Comparison of ENCODE assay signal across 7 cellular contexts in the genomic region with DNA sequence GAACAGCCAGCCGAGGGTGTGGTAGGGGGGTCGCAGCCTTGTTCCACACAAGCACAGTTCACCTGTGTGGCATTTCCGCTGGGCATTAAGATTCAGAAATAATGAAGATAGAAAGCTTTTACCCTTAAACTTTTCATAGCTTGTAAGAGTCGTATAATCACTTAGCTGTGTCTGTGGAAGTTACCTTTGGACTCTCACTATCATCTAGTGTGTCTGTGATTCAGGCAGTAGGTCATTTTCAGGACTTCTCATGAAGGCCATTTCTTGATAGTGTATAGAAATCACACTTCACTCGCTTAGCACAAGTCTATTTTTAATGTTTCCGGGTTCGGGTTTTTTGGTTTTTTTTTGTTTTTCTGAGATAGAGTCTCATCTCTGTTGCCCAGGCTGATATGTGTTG. TPM values are rescaled to one million over a fixed set of nuclear protein-coding genes. Genes with fewer than 3 reads are reported as not detected.
DNase-seq lines count a peak whose midpoint lies in the region; ATAC-seq, FAIRE-seq and TF ChIP-seq lines count a peak whose summit lies in the region.
"Not testable (repeated sequence)": the region's sequence is repeated elsewhere in the genome, so short reads cannot be mapped to it uniquely, and the experiment has no call there.

No MANE protein-coding gene starts in this region.

- H3K4me2 ChIP-seq in Loucy (ENCODE audit: low read depth, low read length, poor library complexity, severe bottlenecking); hepatocyte: not testable (repeated sequence)

- intact Hi-C loops in mucosa of descending colon (cut with DNase I, micrococcal nuclease): not testable (repeated sequence)

- H3K36me3 ChIP-seq in Loucy (ENCODE audit: insufficient read depth, low read length): peaks cover 44% of the 10 kb centered on the region
- not testable (repeated sequence) for H3K36me3 ChIP-seq in hepatocyte (replicated peaks; ENCODE audit: insufficient read depth, low read depth); mucosa of descending colon (ENCODE audit: low read depth); small intestine (ENCODE audit: control insufficient read depth in 2 of 2, insufficient read depth in 2 of 2, low read length in 2 of 2)

- not testable (repeated sequence) for H3K27me3 Mint-ChIP-seq in T-helper 17 cell; activated T-cell treated with anti-CD3 and anti-CD28 coated beads, Interleukin-2, amount 50 U/mL, for 24 hours

- not testable (repeated sequence) for TF ChIP-seq CTCF in Loucy (conservative IDR thresholded peaks at IDR 0.05; ENCODE audit: low read length); hepatocyte (IDR thresholded peaks at IDR 0.05; ENCODE audit: poor library complexity); mucosa of descending colon (IDR thresholded peaks at IDR 0.05)

- DNase-seq in T-helper 17 cell; activated T-cell treated with anti-CD3 and anti-CD28 coated beads, Interleukin-2, amount 50 U/mL, for 24 hours; hepatocyte (ENCODE audit: low spot score); left lobe of liver (ENCODE audit: low spot score); mucosa of descending colon: not testable (repeated sequence)
- peak; percentile 46 for DNase-seq in small intestine

- H3K27ac Mint-ChIP-seq in T-helper 17 cell: peak overlapping the region; percentile 9
- H3K27ac Mint-ChIP-seq in activated T-cell treated with anti-CD3 and anti-CD28 coated beads, Interleukin-2, amount 50 U/mL, for 24 hours: peak overlapping the region; percentile 55

- H3F3A ChIP-seq in Loucy (ENCODE audit: low read depth): peaks cover 27% of the 10 kb centered on the region

- H3K79me2 ChIP-seq in Loucy (ENCODE audit: insufficient read depth, low read length): peaks cover 12% of the 10 kb centered on the region; the same call in 1 of the 2 replicates
- H3K79me2 ChIP-seq in hepatocyte: not testable (repeated sequence)

- H3K9me3 ChIP-seq in Loucy (ENCODE audit: insufficient read depth, low read depth, low read length); T-helper 17 cell (ENCODE audit: control insufficient read depth, low read length, poor library complexity, severe bottlenecking); hepatocyte (ENCODE audit: low read depth); mucosa of descending colon; small intestine (ENCODE audit: control insufficient read depth, low read depth): not testable (repeated sequence)

- H3K4me3 ChIP-seq in Loucy (ENCODE audit: low read length, poor library complexity, severe bottlenecking); hepatocyte; mucosa of descending colon; small intestine (ENCODE audit: low read depth in 1 of 2, low read length in 2 of 2): not testable (repeated sequence)

- H3K9me3 Mint-ChIP-seq in activated T-cell treated with anti-CD3 and anti-CD28 coated beads, Interleukin-2, amount 50 U/mL, for 24 hours: not testable (repeated sequence)

- H3K27me3 ChIP-seq in Loucy (ENCODE audit: insufficient read depth, low read length, poor library complexity, severe bottlenecking); hepatocyte; small intestine (ENCODE audit: control insufficient read depth in 2 of 2, insufficient read depth in 2 of 2, low read length in 2 of 2): not testable (repeated sequence)

- H3K4me1 Mint-ChIP-seq in T-helper 17 cell; activated T-cell treated with anti-CD3 and anti-CD28 coated beads, Interleukin-2, amount 50 U/mL, for 24 hours (ENCODE audit: low read depth): not testable (repeated sequence)

- H3K9me2 ChIP-seq in Loucy (replicated peaks; ENCODE audit: low read depth, low read length); hepatocyte (replicated peaks; ENCODE audit: insufficient read depth): not testable (repeated sequence)

- H2AFZ ChIP-seq in Loucy (ENCODE audit: low read length); hepatocyte: not testable (repeated sequence)

- H4K20me1 ChIP-seq in Loucy (ENCODE audit: insufficient read depth, low read length, poor library complexity, severe bottlenecking); hepatocyte (ENCODE audit: insufficient read depth, poor library complexity, severe bottlenecking): not testable (repeated sequence)

- peak overlapping the region; percentile 59 for H3K9ac ChIP-seq in Loucy (ENCODE audit: low read depth, low read length, poor library complexity, severe bottlenecking)

- peaks cover 44% of the 10 kb centered on the region for H3K4me1 ChIP-seq in Loucy (ENCODE audit: insufficient read depth, low read length, poor library complexity, severe bottlenecking)
- not testable (repeated sequence) for H3K4me1 ChIP-seq in hepatocyte (ENCODE audit: insufficient read depth); mucosa of descending colon (ENCODE audit: low read depth); small intestine (ENCODE audit: control insufficient read depth in 2 of 2, insufficient read depth in 1 of 2, low read depth in 1 of 2, low read length in 1 of 2)

- 94% methylated on average over 7 of the region's 7 CpGs for WGBS in hepatocyte (ENCODE audit: low lambda C conversion rate, missing lambda C conversion rate)
- WGBS in small intestine, 3 donors: 39 to 75% (median 49%) methylated on average over 5 to 7 of the region's 7 CpGs

- H3K36me3 Mint-ChIP-seq in T-helper 17 cell (ENCODE audit: low read depth): not testable (repeated sequence)
- H3K36me3 Mint-ChIP-seq in activated T-cell treated with anti-CD3 and anti-CD28 coated beads, Interleukin-2, amount 50 U/mL, for 24 hours (ENCODE audit: low read depth): peaks cover 54% of the 10 kb centered on the region

- FAIRE-seq in small intestine (lab: Jason Lieb, UNC): not testable (repeated sequence)

- H3K27ac ChIP-seq in hepatocyte: peak overlapping the region; percentile 40
- H3K27ac ChIP-seq in small intestine (ENCODE audit: low read depth in 1 of 2, low read length in 1 of 2): peak overlapping the region; percentile 72 to 84

- ATAC-seq in T-helper 17 cell: not testable (repeated sequence)
- ATAC-seq in left lobe of liver (peak; percentile 60), mucosa of descending colon (peak; percentile 82)

- not testable (repeated sequence) for H3K4me3 Mint-ChIP-seq in T-helper 17 cell; activated T-cell treated with anti-CD3 and anti-CD28 coated beads, Interleukin-2, amount 50 U/mL, for 24 hours

RNA-seq across cellular contexts. Expression of a gene that starts 16.3 kb away (rescaled TPM):
- total RNA-seq in T-helper 17 cell (10 to 100 TPM; 50.3 to 52.2 TPM), hepatocyte (109 and 116 TPM in 2 replicates), left lobe of liver (37.1 TPM), mucosa of descending colon (100 to 1,000 TPM in 2 of 3 donors, 10 to 100 TPM in 1; 91.2 to 125 (median 122) TPM)
- polyA plus RNA-seq in hepatocyte (169 and 197 TPM in 2 replicates), small intestine (100 to 1,000 TPM; 147 to 204 (median 202) TPM)

RNA-seq across cellular contexts. Expression of a gene that starts 37.0 kb away (rescaled TPM):
- total RNA-seq in T-helper 17 cell: 100 to 1,000 TPM; 170 to 171 TPM
- total RNA-seq in hepatocyte: 91.2 and 102 TPM in 2 replicates
- 140 and 159 TPM in 2 replicates for polyA plus RNA-seq in hepatocyte
- 232 TPM for total RNA-seq in left lobe of liver
- total RNA-seq in mucosa of descending colon: 100 to 1,000 TPM; 223 to 322 (median 249) TPM
- 100 to 1,000 TPM; 208 to 377 (median 327) TPM for polyA plus RNA-seq in small intestine

RNA-seq across cellular contexts. Expression of a gene that starts 37.2 kb away (rescaled TPM):
- total RNA-seq in T-helper 17 cell (1 to 10 TPM; 1.9 to 2.4 TPM), hepatocyte (4.6 and 4.8 TPM in 2 replicates), left lobe of liver (3.1 TPM), mucosa of descending colon (1 to 10 TPM; 3.5 to 9.8 (median 4.7) TPM)
- polyA plus RNA-seq in hepatocyte (11.4 and 13.7 TPM in 2 replicates), small intestine (1 to 10 TPM; 1.3 to 3.1 (median 1.4) TPM)
